ENCODE assay signal across 2 cellular contexts in genomic region chr2:27324720-27325119, GRCh38.
TF ChIP-seq lines count a peak whose summit lies in the region.

No MANE protein-coding gene starts in this region.

TF ChIP-seq in K562, 482 proteins besides CTCF, POLR2A, EP300 and RAD21:
- TF ChIP-seq RCOR1 (IDR thresholded peaks at IDR 0.05; ENCODE audit: borderline replicate concordance in 1 of 2, low read depth in 2 of 2, low read length in 2 of 2) (no peak), CEBPB (tag; IDR thresholded peaks at IDR 0.05) (peak; percentile 35; the same call in 1 of the 2 replicates)

TF ChIP-seq in SK-N-SH, 30 proteins besides CTCF, POLR2A, EP300 and RAD21:
- TF ChIP-seq, protein P1, sequence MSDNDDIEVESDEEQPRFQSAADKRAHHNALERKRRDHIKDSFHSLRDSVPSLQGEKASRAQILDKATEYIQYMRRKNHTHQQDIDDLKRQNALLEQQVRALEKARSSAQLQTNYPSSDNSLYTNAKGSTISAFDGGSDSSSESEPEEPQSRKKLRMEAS (IDR thresholded peaks at IDR 0.05; ENCODE audit: low read depth): no peak
- TF ChIP-seq RXRA (IDR thresholded peaks at IDR 0.05; ENCODE audit: borderline replicate concordance, low read depth) (no peak), YY1 (IDR thresholded peaks at IDR 0.05; ENCODE audit: low read depth) (no peak), SMC3 (IDR thresholded peaks at IDR 0.05; ENCODE audit: low read depth, low read length) (no peak), IRF3 (IDR thresholded peaks at IDR 0.05; ENCODE audit: low read depth, low read length) (no peak), TCF12 (IDR thresholded peaks at IDR 0.05) (no peak), NFIC (IDR thresholded peaks at IDR 0.05; ENCODE audit: borderline replicate concordance) (no peak)
TF ChIP-seq in SK-N-SH: peak in this region for 0.
